Comparison of ENCODE assay signal across 6 cellular contexts in the genomic region with DNA sequence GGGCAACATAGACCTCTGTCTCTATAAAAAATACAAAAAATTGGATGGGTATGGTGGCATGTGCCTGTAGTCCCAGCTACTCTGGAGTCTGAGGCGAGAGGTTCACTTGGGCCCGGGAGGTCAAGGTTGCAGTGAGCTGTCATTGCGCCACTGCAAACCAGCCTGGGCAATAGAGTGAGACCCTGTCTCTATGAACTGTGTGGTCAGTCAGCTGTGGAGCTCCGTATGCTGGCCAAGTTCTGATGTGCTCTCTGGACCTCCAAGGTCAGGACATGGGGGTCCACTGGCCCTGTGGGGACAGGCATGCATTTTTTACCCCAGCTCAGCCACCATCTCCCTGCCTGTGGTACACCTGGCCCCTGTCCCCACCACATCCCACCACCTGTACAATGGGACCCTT.
"Had no signal": no experiment of that assay in that cellular context is flagged by ENCODE, and none has a peak within 500 bp of the region (broad histone marks: within the 10 kb centered on the region; RNA-seq: fewer than 3 reads in every experiment).

No MANE protein-coding gene starts in this region.

- H3K9me3 Mint-ChIP-seq: GM23338, H9 had no signal

- H3K27me3 Mint-ChIP-seq: IgD-negative memory B cell had no signal

- H3K27ac Mint-ChIP-seq: GM23338, H9 had no signal

- H3K4me2 ChIP-seq: GM23338, KMS-11 had no signal

- H2AFZ ChIP-seq: GM23338 had no signal

- ATAC-seq: GM23338 had no signal

- H3K4me3 ChIP-seq: GM23338 had no signal

- DNase-seq: H9, HCEC 1CT, KBM-7 had no signal

- H3K27ac ChIP-seq: KMS-11 had no signal

- H3K4me3 Mint-ChIP-seq: GM23338, H9 had no signal

- H3K9ac ChIP-seq: KMS-11 had no signal
